Comparison of ENCODE assay signal across 11 cellular contexts in the genomic region with DNA sequence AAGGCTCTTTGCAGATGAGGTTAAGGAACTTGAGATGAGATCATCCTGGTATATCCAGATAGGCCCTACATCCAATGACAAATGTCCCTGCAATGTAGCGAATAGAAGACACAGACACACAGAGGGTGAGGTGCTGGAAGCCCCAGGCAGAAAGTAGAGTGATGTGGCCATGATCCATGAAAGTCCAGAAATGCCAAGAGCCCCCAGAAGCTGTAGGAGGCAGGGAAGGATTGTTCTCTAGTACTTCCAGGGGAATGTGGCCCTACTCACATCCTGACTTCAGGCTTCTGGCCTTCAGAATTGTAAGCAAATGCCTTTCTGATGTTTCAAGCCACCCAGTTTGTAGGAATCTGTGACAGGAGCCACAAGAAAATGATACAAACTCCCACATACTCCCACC. TPM values are rescaled to one million over a fixed set of nuclear protein-coding genes. Genes with fewer than 3 reads are reported as not detected.
DNase-seq lines count a peak whose midpoint lies in the region; FAIRE-seq and TF ChIP-seq lines count a peak whose summit lies in the region.
"Not testable (repeated sequence)": the region's sequence is repeated elsewhere in the genome, so short reads cannot be mapped to it uniquely, and the experiment has no call there.
"Had no signal": no experiment of that assay in that cellular context is flagged by ENCODE, and none has a peak within 500 bp of the region (broad histone marks: within the 10 kb centered on the region; RNA-seq: fewer than 3 reads in every experiment).

No MANE protein-coding gene starts in this region.

- H3K4ac ChIP-seq in mesenchymal stem cell (ENCODE audit: low read depth in 1 of 2, low read length in 2 of 2) = not testable (repeated sequence)

- not testable (repeated sequence) for H3K4me3 ChIP-seq in bronchial epithelial cell (ENCODE audit: low read depth, low read length); mesenchymal stem cell (ENCODE audit: insufficient read depth in 1 of 2, low read depth in 1 of 2, low read length in 2 of 2)

- WGBS in mesenchymal stem cell = 27% methylated on average over 1 of the region's 1 CpG

- H3K23ac ChIP-seq in mesenchymal stem cell (ENCODE audit: low read length in 2 of 2) = not testable (repeated sequence)

- not testable (repeated sequence) for H2BK12ac ChIP-seq in mesenchymal stem cell (ENCODE audit: low read length in 2 of 2)

- H3K18ac ChIP-seq in mesenchymal stem cell (ENCODE audit: low read depth in 1 of 2, low read length in 2 of 2) = not testable (repeated sequence)

- not testable (repeated sequence) for H2AK5ac ChIP-seq in mesenchymal stem cell (ENCODE audit: low read length, severe bottlenecking)

- peak overlapping the region; percentile 90 for H3K27ac ChIP-seq in VCaP
- not testable (repeated sequence) for H3K27ac ChIP-seq in mesenchymal stem cell (ENCODE audit: low read length, poor library complexity, severe bottlenecking)

- H3K4me1 ChIP-seq in mesenchymal stem cell (ENCODE audit: control insufficient read depth, insufficient read depth, low read depth, low read length) = not testable (repeated sequence)

- FAIRE-seq in bronchial epithelial cell (lab: Jason Lieb, UNC) = not testable (repeated sequence)

- H3K36me3 ChIP-seq in bronchial epithelial cell (ENCODE audit: control insufficient read depth, insufficient read depth, low read length); mesenchymal stem cell (ENCODE audit: control insufficient read depth in 1 of 2, insufficient read depth in 2 of 2, low read depth in 1 of 2, low read length in 2 of 2): not testable (repeated sequence)

- H3K79me1 ChIP-seq in mesenchymal stem cell (replicated peaks; ENCODE audit: low read length, poor library complexity, severe bottlenecking) = not testable (repeated sequence)

- H2BK120ac ChIP-seq in mesenchymal stem cell (ENCODE audit: low read depth, low read length) = not testable (repeated sequence)

- H4K8ac ChIP-seq in mesenchymal stem cell (ENCODE audit: low read length) = not testable (repeated sequence)

- not testable (repeated sequence) for H3K9me3 ChIP-seq in mesenchymal stem cell (ENCODE audit: control insufficient read depth, low read length)

- H2AFZ ChIP-seq in mesenchymal stem cell (ENCODE audit: low read depth, low read length) = not testable (repeated sequence)

- H3K9ac ChIP-seq in mesenchymal stem cell (ENCODE audit: low read length) = not testable (repeated sequence)

- peak overlapping the region; percentile 19 for H2BK5ac ChIP-seq in mesenchymal stem cell (ENCODE audit: low read depth, low read length, poor library complexity, severe bottlenecking)

- DNase-seq in AG08395 (ENCODE audit: low spot score) = peak; percentile 4
- peak; percentile 46 for DNase-seq in ELR (ENCODE audit: low read depth)
- peak; percentile 1 for DNase-seq in HT1080 (ENCODE audit: low read depth)
- peak; percentile 18 for DNase-seq in bronchial epithelial cell (ENCODE audit: low read depth)
- peak; percentile 61 for DNase-seq in islet precursor cell
- DNase-seq in mesenchymal stem cell = peak; percentile 25

- not testable (repeated sequence) for H4K91ac ChIP-seq in mesenchymal stem cell (ENCODE audit: low read length)

- H3K27me3 ChIP-seq in bronchial epithelial cell (ENCODE audit: control insufficient read depth, insufficient read depth, low read length); mesenchymal stem cell (ENCODE audit: control insufficient read depth in 1 of 2, insufficient read depth in 1 of 2, low read length in 2 of 2): not testable (repeated sequence)

- H3K14ac ChIP-seq in mesenchymal stem cell (ENCODE audit: low read length in 2 of 2) = not testable (repeated sequence)

- H3K4me2 ChIP-seq in mesenchymal stem cell (ENCODE audit: low read length, poor library complexity, severe bottlenecking) = not testable (repeated sequence)

- not testable (repeated sequence) for TF ChIP-seq CTCF in VCaP (conservative IDR thresholded peaks at IDR 0.05); bronchial epithelial cell (IDR thresholded peaks at IDR 0.05; ENCODE audit: insufficient read depth, low read length, severe bottlenecking)

- H2BK15ac ChIP-seq in mesenchymal stem cell (ENCODE audit: low read depth, poor library complexity, severe bottlenecking) = not testable (repeated sequence)

RNA-seq across cellular contexts. Expression of a gene that starts 14.0 kb away (rescaled TPM):
- not detected in 2 replicates for total RNA-seq in HT1080 (2014; rRNA removed; shearing (Covaris generic))
- not detected in 2 replicates for polyA plus RNA-seq in HT1080 (2015; cell fraction: cytosol; rRNA removed)
- not detected in 2 replicates for polyA plus RNA-seq in HT1080 (2015; cell fraction: nucleus; rRNA removed)
- total RNA-seq in bronchial epithelial cell = 0.26 TPM in 1 of 2 replicates, not detected in the other
- polyA plus RNA-seq in mesenchymal stem cell (2013, experiment 1 of 2) = not detected
- polyA plus RNA-seq in mesenchymal stem cell (2013, experiment 2 of 2) = not detected
- total RNA-seq: CD8-positive, alpha-beta T cell; HT-29; LHCN-M2 had no signal

RNA-seq across cellular contexts. Expression of a gene that starts 26.4 kb away (rescaled TPM):
- total RNA-seq in HT1080 (2014; rRNA removed; shearing (Covaris generic)) = not detected in 2 replicates
- not detected in 2 replicates for polyA plus RNA-seq in HT1080 (2015; cell fraction: cytosol; rRNA removed)
- polyA plus RNA-seq in HT1080 (2015; cell fraction: nucleus; rRNA removed) = not detected in 2 replicates
- total RNA-seq in bronchial epithelial cell = not detected in 2 replicates
- polyA plus RNA-seq in mesenchymal stem cell (2013, experiment 1 of 2) = not detected
- not detected for polyA plus RNA-seq in mesenchymal stem cell (2013, experiment 2 of 2)
- total RNA-seq: CD8-positive, alpha-beta T cell; HT-29; LHCN-M2 had no signal

RNA-seq across cellular contexts. Expression of a gene that starts 51.0 kb away (rescaled TPM):
- not detected in 2 replicates for total RNA-seq in HT1080 (2014; rRNA removed; shearing (Covaris generic))
- polyA plus RNA-seq in HT1080 (2015; cell fraction: cytosol; rRNA removed) = not detected in 2 replicates
- not detected in 2 replicates for polyA plus RNA-seq in HT1080 (2015; cell fraction: nucleus; rRNA removed)
- not detected in 2 replicates for total RNA-seq in bronchial epithelial cell
- not detected for polyA plus RNA-seq in mesenchymal stem cell (2013, experiment 1 of 2)
- polyA plus RNA-seq in mesenchymal stem cell (2013, experiment 2 of 2) = not detected
- total RNA-seq: Caco-2; CD8-positive, alpha-beta T cell; HT-29; LHCN-M2 had no signal

Comparison
In these comparisons a context has a peak if more than half of its experiments do, and no peak if none do; other contexts are left out.
1. DNase-seq: peak in every context shown above with its lines; median percentile 61 in islet precursor cell; 46 in ELR; 25 in mesenchymal stem cell; 18 in bronchial epithelial cell; 4 in AG08395; 1 in HT1080.